In genomic region chr19:49499030-49499670, GRCh38 we compare ENCODE assay signal across 10 cellular contexts. TPM values are rescaled to one million over a fixed set of nuclear protein-coding genes. Genes with fewer than 3 reads are reported as not detected.
DNase-seq lines count a peak whose midpoint lies in the region; TF ChIP-seq lines count a peak whose summit lies in the region.
"Had no signal": no experiment of that assay in that cellular context is flagged by ENCODE, and none has a peak within 500 bp of the region (broad histone marks: within the 10 kb centered on the region; RNA-seq: fewer than 3 reads in every experiment).

No MANE protein-coding gene starts in this region.

- peaks cover 26% of the 10 kb centered on the region for H3K79me2 ChIP-seq in hepatocyte

- no peak for TF ChIP-seq POLR2A in testis (IDR thresholded peaks at IDR 0.05)

- no peak overlapping the region for H3K27ac ChIP-seq in hepatocyte
- peak overlapping the region; percentile 65 to 73 for H3K27ac ChIP-seq in testis
- H3K27ac ChIP-seq: KMS-11 had no signal

- intact Hi-C loops in testis (cut with DNase I; ENCODE audit: low total_unique reads): no loop called here

- no peaks in the 10 kb centered on the region for H3K9me2 ChIP-seq in hepatocyte (replicated peaks; ENCODE audit: insufficient read depth)

- H3K36me3 ChIP-seq in hepatocyte (replicated peaks; ENCODE audit: insufficient read depth, low read depth): no peaks in the 10 kb centered on the region
- no peaks in the 10 kb centered on the region for H3K36me3 ChIP-seq in testis (ENCODE audit: low read depth, missing control alignments)

- TF ChIP-seq CTCF in hepatocyte (IDR thresholded peaks at IDR 0.05; ENCODE audit: poor library complexity): no peak
- no peak for TF ChIP-seq CTCF in testis (IDR thresholded peaks at IDR 0.05)

- WGBS in hepatocyte (ENCODE audit: low lambda C conversion rate, missing lambda C conversion rate): 93% methylated on average over 19 of the region's 19 CpGs
- WGBS in testis, 2 donors: 45 to 58% methylated on average over 16 to 19 of the region's 19 CpGs

- no peak overlapping the region for H2AFZ ChIP-seq in hepatocyte

- H3K4me1 ChIP-seq in hepatocyte (ENCODE audit: insufficient read depth): peaks cover 25% of the 10 kb centered on the region
- H3K4me1 ChIP-seq in testis: peaks cover 42% of the 10 kb centered on the region

- DNase-seq in activated T-cell treated with anti-CD3 and anti-CD28 coated beads for 24 hours (ENCODE audit: low read depth): peak; percentile 26
- no peak for DNase-seq in activated T-cell treated with anti-CD3 and anti-CD28 coated beads for 4 hours
- DNase-seq in activated T-cell treated with anti-CD3 and anti-CD28 coated beads for 48 hours (ENCODE audit: low read depth): peak; percentile 32
- DNase-seq in hepatocyte (ENCODE audit: low spot score): no peak
- DNase-seq in testis: peak; percentile 64
- no peak for DNase-seq in AML-193 (lab: John Stamatoyannopoulos, UW)
- DNase-seq in EL: no peak
- DNase-seq in hippocampal formation (lab: John Stamatoyannopoulos, UW): no peak
- DNase-seq: head of caudate nucleus had no signal

- peaks cover 21% of the 10 kb centered on the region for H4K20me1 ChIP-seq in hepatocyte (ENCODE audit: insufficient read depth, poor library complexity, severe bottlenecking)

- no peak overlapping the region for H3K4me3 ChIP-seq in hepatocyte
- no peak overlapping the region for H3K4me3 ChIP-seq in testis

- H3K4me2 ChIP-seq in hepatocyte: peak overlapping the region; percentile 94

- H3K9me3 ChIP-seq in hepatocyte (ENCODE audit: low read depth): no peaks in the 10 kb centered on the region
- H3K9me3 ChIP-seq in testis: no peaks in the 10 kb centered on the region

- H3K27me3 ChIP-seq in hepatocyte (no peaks in the 10 kb centered on the region), testis (no peaks in the 10 kb centered on the region)

RNA-seq across cellular contexts. Expression of gene RPS11, which starts 2.9 kb away (rescaled TPM):
- 3,532 and 3,955 TPM in 2 replicates for total RNA-seq in hepatocyte
- polyA plus RNA-seq in hepatocyte: 672 and 689 TPM in 2 replicates
- total RNA-seq in testis: 1,000 to 10,000 TPM; 1,958 to 3,437 TPM
- 2,108 TPM for polyA plus RNA-seq in testis (ENCODE audit: insufficient read depth, low read depth, low replicate concordance)

RNA-seq across cellular contexts. Expression of gene RPL13A, which starts 11.7 kb away (rescaled TPM):
- total RNA-seq in hepatocyte (1,997 and 2,349 TPM in 2 replicates), testis (1,000 to 10,000 TPM; 1,063 to 1,721 TPM)
- polyA plus RNA-seq in hepatocyte (904 and 953 TPM in 2 replicates), testis (ENCODE audit: insufficient read depth, low read depth, low replicate concordance) (1,193 TPM)

RNA-seq across cellular contexts. Expression of gene FCGRT, which starts 13.3 kb away (rescaled TPM):
- total RNA-seq in hepatocyte (313 and 321 TPM in 2 replicates), testis (10 to 100 TPM; 52.8 to 76.9 TPM)
- polyA plus RNA-seq in hepatocyte (509 and 519 TPM in 2 replicates), testis (ENCODE audit: insufficient read depth, low read depth, low replicate concordance) (130 TPM)

RNA-seq across cellular contexts. Expression of gene FLT3LG, which starts 25.1 kb away (rescaled TPM):
- total RNA-seq in hepatocyte: 0.24 and 1.3 TPM in 2 replicates
- 2.8 and 3.0 TPM in 2 replicates for polyA plus RNA-seq in hepatocyte
- 1 to 10 TPM; 3.0 to 4.6 TPM for total RNA-seq in testis
- 7.1 TPM for polyA plus RNA-seq in testis (ENCODE audit: insufficient read depth, low read depth, low replicate concordance)

RNA-seq across cellular contexts. Expression of gene RCN3, which starts 28.7 kb away (rescaled TPM):
- total RNA-seq in hepatocyte: 20.5 and 25.8 TPM in 2 replicates
- 81.4 and 85.4 TPM in 2 replicates for polyA plus RNA-seq in hepatocyte
- 10 to 100 TPM; 19.9 TPM for total RNA-seq in testis
- 42.1 TPM for polyA plus RNA-seq in testis (ENCODE audit: insufficient read depth, low read depth, low replicate concordance)

Comparison
In these comparisons a context has a peak if more than half of its experiments do, and no peak if none do; other contexts are left out.
1. DNase-seq: peak in activated T-cell treated with anti-CD3 and anti-CD28 coated beads for 24 hours (single experiment), activated T-cell treated with anti-CD3 and anti-CD28 coated beads for 48 hours (single experiment) and testis (single experiment); none in activated T-cell treated with anti-CD3 and anti-CD28 coated beads for 4 hours (single experiment), hepatocyte (single experiment), AML-193 (0 of 2), EL (single experiment) and hippocampal formation (0 of 2).